Comparison of ENCODE assay signal across 1 cellular context in genomic region chr19:57682226-57682766, GRCh38.
TF ChIP-seq lines count a peak whose summit lies in the region.

No MANE protein-coding gene starts in this region.

TF ChIP-seq in WTC11, 78 proteins besides CTCF, POLR2A, EP300 and RAD21 (continued from another document):
- no peak for TF ChIP-seq ZNF532 (CRISPR knock-in tag; IDR thresholded peaks at IDR 0.05; ENCODE audit: borderline replicate concordance)
- no peak for TF ChIP-seq ZNF263 (CRISPR knock-in tag; IDR thresholded peaks at IDR 0.05; ENCODE audit: low read depth)
- no peak for TF ChIP-seq USF2 (CRISPR knock-in tag; IDR thresholded peaks at IDR 0.05)
- TF ChIP-seq GABPB1 (CRISPR knock-in tag; IDR thresholded peaks at IDR 0.05), result 0 out of 2 replicates have a peak, but pooled peaks have one; percentile 4
- no peak; the same call in 1 of the 2 replicates for TF ChIP-seq E2F4 (CRISPR knock-in tag; IDR thresholded peaks at IDR 0.05; ENCODE audit: borderline replicate concordance, low read depth)
- no peak for TF ChIP-seq STAT6 (CRISPR knock-in tag; conservative IDR thresholded peaks at IDR 0.05; ENCODE audit: low read depth)
- TF ChIP-seq MAX (CRISPR knock-in tag; IDR thresholded peaks at IDR 0.05), result no peak
TF ChIP-seq in WTC11: peak in this region for 2.
